9 cellular contexts compared by ENCODE assay signal in the genomic region with DNA sequence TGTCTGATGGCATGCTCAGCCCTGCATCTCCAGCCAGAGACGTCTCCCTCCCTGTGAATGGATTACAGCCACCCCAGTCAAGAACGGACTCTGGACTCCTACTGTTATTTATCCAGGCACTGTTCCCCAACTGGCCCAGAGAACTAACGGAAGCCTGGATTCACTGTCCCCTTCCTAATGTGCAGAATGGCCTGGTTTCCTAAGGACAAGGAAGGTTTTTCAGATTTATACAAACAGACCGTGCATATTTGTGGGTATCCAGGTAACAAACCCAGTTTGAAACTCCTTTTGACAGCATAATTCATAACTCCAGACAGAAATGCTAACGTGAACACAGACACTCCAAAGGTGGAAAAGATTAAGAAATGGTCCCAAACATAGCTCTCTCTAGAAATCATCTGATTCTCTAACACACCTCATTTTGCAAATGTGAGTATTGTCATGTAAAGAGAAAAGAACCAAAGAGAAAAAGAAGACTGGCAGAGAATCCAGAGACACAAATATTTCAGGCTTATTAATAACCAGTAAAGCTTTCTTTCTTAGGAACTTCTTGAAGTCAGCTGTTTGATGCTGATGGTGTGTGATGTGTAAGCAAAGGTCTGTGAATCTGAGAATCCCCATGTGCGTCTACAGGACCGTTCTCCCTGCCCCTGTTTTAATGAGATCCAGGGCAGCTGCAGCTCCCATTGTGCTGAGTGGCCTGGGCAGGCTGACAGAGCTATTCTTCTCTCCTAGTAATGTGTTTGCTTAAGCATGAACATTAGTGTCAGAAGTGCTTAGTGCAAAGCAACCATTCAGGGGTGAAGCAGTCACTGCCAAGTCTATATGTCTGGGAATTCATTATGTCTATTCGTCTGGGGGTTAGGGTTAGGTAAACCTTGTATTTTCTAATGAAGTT.
DNase-seq lines count a peak whose midpoint lies in the region; ATAC-seq, FAIRE-seq and TF ChIP-seq lines count a peak whose summit lies in the region.
"Had no signal": no experiment of that assay in that cellular context is flagged by ENCODE, and none has a peak within 500 bp of the region (broad histone marks: within the 10 kb centered on the region; RNA-seq: fewer than 3 reads in every experiment).

No MANE protein-coding gene starts in this region.

- intact Hi-C loops in kidney (cut with DNase I): no loop called here

- H3K9ac ChIP-seq in kidney (ENCODE audit: low read length in 2 of 2): no peak overlapping the region

- TF ChIP-seq CTCF in kidney (IDR thresholded peaks at IDR 0.05; ENCODE audit: borderline replicate concordance, extremely low read depth, insufficient read depth): no peak

- no peaks in the 10 kb centered on the region for H3K36me3 ChIP-seq in kidney (ENCODE audit: control insufficient read depth in 1 of 2, insufficient read depth in 2 of 2, low read length in 2 of 2)

- H3K9me3 ChIP-seq in kidney (ENCODE audit: control insufficient read depth in 1 of 2, low read length in 2 of 2): no peaks in the 10 kb centered on the region

- DNase-seq in C1 segment of cervical spinal cord (lab: John Stamatoyannopoulos, UW) (peak in 12 of 14 donors; percentile 15 to 87 (median 36)), NCI-H2081 treated with DMSO at 0.1 percent for 48 hours (lab: John Stamatoyannopoulos, UW) (peak; percentile 83), midbrain (lab: John Stamatoyannopoulos, UW) (peak; percentile 67), CD1c-positive myeloid dendritic cell (ENCODE audit: extremely low spot score) (no peak), kidney (no peak)
- DNase-seq: stimulated activated CD4-positive, alpha-beta T cell treated with anti-CD3 and anti-CD28 coated beads, Interleukin-2, amount 100 ng/mL, for 24 hours had no signal

- ATAC-seq in HG03139 (IDR thresholded peaks at IDR 0.05; ENCODE audit: unreplicated experiment) (no peak), HG02870 (IDR thresholded peaks at IDR 0.05; ENCODE audit: unreplicated experiment) (no peak)

- no peak overlapping the region for H3K4me3 ChIP-seq in kidney (ENCODE audit: low read length in 2 of 2)

- peaks cover 0 to 6% of the 10 kb centered on the region in 2 donors for H3K4me1 ChIP-seq in kidney (ENCODE audit: control insufficient read depth in 1 of 2, insufficient read depth in 1 of 2, low read depth in 1 of 2, low read length in 2 of 2)

- no peak for FAIRE-seq in kidney (lab: Jason Lieb, UNC)

- H3K27ac ChIP-seq in cingulate gyrus (ENCODE audit: low read depth, low read length): peak overlapping the region; percentile 49
- H3K27ac ChIP-seq in kidney (ENCODE audit: low read depth in 2 of 2, low read length in 2 of 2): no peak overlapping the region

Comparison
In these comparisons a context has a peak if more than half of its experiments do, and no peak if none do; other contexts are left out.
1. DNase-seq: peak in C1 segment of cervical spinal cord (12 of 14), NCI-H2081 treated with DMSO at 0.1 percent for 48 hours (single experiment) and midbrain (single experiment); none in CD1c-positive myeloid dendritic cell (single experiment) and kidney (single experiment).